In genomic region chr3:106013971-106014370, GRCh38 we compare ENCODE assay signal across 12 cellular contexts.
DNase-seq lines count a peak whose midpoint lies in the region; ATAC-seq and TF ChIP-seq lines count a peak whose summit lies in the region.
"Had no signal": no experiment of that assay in that cellular context is flagged by ENCODE, and none has a peak within 500 bp of the region (broad histone marks: within the 10 kb centered on the region; RNA-seq: fewer than 3 reads in every experiment).

No MANE protein-coding gene starts in this region.

- H2AFZ ChIP-seq in OCI-LY7 (ENCODE audit: low read length) = peak overlapping the region; percentile 56

- BruUV-seq in OCI-LY7 (replicated peaks; lab: Mats Ljungman, UMichigan) = no TSS peak

- peaks cover 2% of the 10 kb centered on the region for H3K36me3 Mint-ChIP-seq in activated naive CD8-positive, alpha-beta T cell
- H3K36me3 Mint-ChIP-seq in activated naive CD8-positive, alpha-beta T cell treated with anti-CD3 and anti-CD28 coated beads for 36 hours = peaks cover 8% of the 10 kb centered on the region
- H3K36me3 Mint-ChIP-seq in stimulated activated naive CD8-positive, alpha-beta T cell treated with anti-CD3 and anti-CD28 coated beads, Interleukin-15, Interleukin-2, amounts not matched to agents 100 ng/mL and 50 ng/mL, for 24 hours (ENCODE audit: low read depth) = peaks cover 17% of the 10 kb centered on the region

- H3K27ac ChIP-seq in OCI-LY7 (ENCODE audit: low read depth, low read length, poor library complexity, severe bottlenecking) = no peak overlapping the region
- H3K27ac ChIP-seq: gastroesophageal sphincter had no signal

- no peaks in the 10 kb centered on the region for H3K9me2 ChIP-seq in OCI-LY7 (ENCODE audit: insufficient read depth, low read length)

- H3K27ac Mint-ChIP-seq in activated naive CD8-positive, alpha-beta T cell = peak overlapping the region; percentile 64
- no peak overlapping the region for H3K27ac Mint-ChIP-seq in activated naive CD8-positive, alpha-beta T cell treated with anti-CD3 and anti-CD28 coated beads for 36 hours
- peak overlapping the region; percentile 82 for H3K27ac Mint-ChIP-seq in stimulated activated naive CD8-positive, alpha-beta T cell treated with anti-CD3 and anti-CD28 coated beads, Interleukin-15, Interleukin-2, amounts not matched to agents 100 ng/mL and 50 ng/mL, for 24 hours
- H3K27ac Mint-ChIP-seq: naive thymus-derived CD4-positive, alpha-beta T cell had no signal

- intact Hi-C loops in OCI-LY7 (cut with micrococcal nuclease; ENCODE audit: unreplicated experiment) = no loop called here

- POLR2A ChIA-PET in OCI-LY7 (lab: Charles Lee) = interaction anchor here (0.5 to 2.1 kb wide), 7 partner anchors 10 to 676 kb away, joined by 3 to 7 read pairs (median 4); no protein-coding TSS in a partner anchor

- no peak overlapping the region for H3K4me3 ChIP-seq in OCI-LY7 (ENCODE audit: low read depth, low read length, poor library complexity, severe bottlenecking)
- H3K4me3 ChIP-seq in fibroblast of mammary gland (ENCODE audit: control insufficient read depth, low read depth, low read length) = no peak overlapping the region
- H3K4me3 ChIP-seq: gastroesophageal sphincter had no signal

- no peaks in the 10 kb centered on the region for H3K27me3 Mint-ChIP-seq in activated naive CD8-positive, alpha-beta T cell
- no peaks in the 10 kb centered on the region for H3K27me3 Mint-ChIP-seq in activated naive CD8-positive, alpha-beta T cell treated with anti-CD3 and anti-CD28 coated beads for 36 hours
- no peaks in the 10 kb centered on the region for H3K27me3 Mint-ChIP-seq in stimulated activated naive CD8-positive, alpha-beta T cell treated with anti-CD3 and anti-CD28 coated beads, Interleukin-15, Interleukin-2, amounts not matched to agents 100 ng/mL and 50 ng/mL, for 24 hours
- H3K27me3 Mint-ChIP-seq: naive thymus-derived CD4-positive, alpha-beta T cell had no signal

- H3K4me1 Mint-ChIP-seq in activated naive CD8-positive, alpha-beta T cell (ENCODE audit: low read depth) = peaks cover 43% of the 10 kb centered on the region
- H3K4me1 Mint-ChIP-seq in activated naive CD8-positive, alpha-beta T cell treated with anti-CD3 and anti-CD28 coated beads for 36 hours = peaks cover 36% of the 10 kb centered on the region
- H3K4me1 Mint-ChIP-seq in stimulated activated naive CD8-positive, alpha-beta T cell treated with anti-CD3 and anti-CD28 coated beads, Interleukin-15, Interleukin-2, amounts not matched to agents 100 ng/mL and 50 ng/mL, for 24 hours (ENCODE audit: low read depth) = peaks cover 71% of the 10 kb centered on the region

- H4K20me1 ChIP-seq in OCI-LY7 (ENCODE audit: insufficient read depth, low read length) = no peaks in the 10 kb centered on the region

- H3K4me2 ChIP-seq in OCI-LY7 (ENCODE audit: low read length) = no peak overlapping the region

- H3K79me2 ChIP-seq in OCI-LY7 (ENCODE audit: insufficient read depth, low read depth, low read length) = no peaks in the 10 kb centered on the region

- peaks cover 3% of the 10 kb centered on the region for H3K9me3 Mint-ChIP-seq in activated naive CD8-positive, alpha-beta T cell (ENCODE audit: low read depth)
- H3K9me3 Mint-ChIP-seq in activated naive CD8-positive, alpha-beta T cell treated with anti-CD3 and anti-CD28 coated beads for 36 hours = peaks cover 8% of the 10 kb centered on the region
- H3K9me3 Mint-ChIP-seq in stimulated activated naive CD8-positive, alpha-beta T cell treated with anti-CD3 and anti-CD28 coated beads, Interleukin-15, Interleukin-2, amounts not matched to agents 100 ng/mL and 50 ng/mL, for 24 hours = peaks cover 11% of the 10 kb centered on the region

- CTCF ChIA-PET in OCI-LY7 (lab: Charles Lee; ENCODE audit: unreplicated experiment) = no interaction called here

- H3K4me1 ChIP-seq in OCI-LY7 (ENCODE audit: insufficient read depth, low read length, poor library complexity, severe bottlenecking) = peaks cover 4% of the 10 kb centered on the region
- H3K4me1 ChIP-seq: gastroesophageal sphincter had no signal

- no peak overlapping the region for H3K4me3 Mint-ChIP-seq in activated naive CD8-positive, alpha-beta T cell
- H3K4me3 Mint-ChIP-seq in activated naive CD8-positive, alpha-beta T cell treated with anti-CD3 and anti-CD28 coated beads for 36 hours = no peak overlapping the region
- peak overlapping the region; percentile 12 for H3K4me3 Mint-ChIP-seq in stimulated activated naive CD8-positive, alpha-beta T cell treated with anti-CD3 and anti-CD28 coated beads, Interleukin-15, Interleukin-2, amounts not matched to agents 100 ng/mL and 50 ng/mL, for 24 hours
- H3K4me3 Mint-ChIP-seq: naive thymus-derived CD4-positive, alpha-beta T cell had no signal

- TF ChIP-seq CTCF in OCI-LY7 (conservative IDR thresholded peaks at IDR 0.05; ENCODE audit: low read length) = no peak
- no peak for TF ChIP-seq CTCF in fibroblast of mammary gland (conservative IDR thresholded peaks at IDR 0.05; ENCODE audit: control insufficient read depth, insufficient read depth, low read depth, low read length)

- no peaks in the 10 kb centered on the region for H3K36me3 ChIP-seq in OCI-LY7 (ENCODE audit: insufficient read depth, low read length)
- H3K36me3 ChIP-seq: gastroesophageal sphincter had no signal

- H3K9me3 ChIP-seq in OCI-LY7 (ENCODE audit: low read length) = no peaks in the 10 kb centered on the region
- H3K9me3 ChIP-seq: gastroesophageal sphincter had no signal

- ATAC-seq in GM18498 (IDR thresholded peaks at IDR 0.05; ENCODE audit: unreplicated experiment) = no peak
- ATAC-seq: gastroesophageal sphincter; naive thymus-derived CD4-positive, alpha-beta T cell had no signal

- no peak for DNase-seq in activated naive CD8-positive, alpha-beta T cell treated with anti-CD3 and anti-CD28 coated beads for 36 hours
- DNase-seq in OCI-LY7 (ENCODE audit: low spot score) = no peak
- DNase-seq in fibroblast of mammary gland (ENCODE audit: low read depth) = peak; percentile 99
- DNase-seq in NCI-H345 treated with DMSO at 0.1 percent for 48 hours (lab: John Stamatoyannopoulos, UW; ENCODE audit: unreplicated experiment) = no peak
- no peak for DNase-seq in NCI-H1436 treated with DMSO at 0.1 percent for 48 hours (lab: John Stamatoyannopoulos, UW)
- DNase-seq: amniotic stem cell; naive thymus-derived CD4-positive, alpha-beta T cell; NCI-H526 treated with DMSO at 0.1 percent for 48 hours had no signal
